In the genomic region with DNA sequence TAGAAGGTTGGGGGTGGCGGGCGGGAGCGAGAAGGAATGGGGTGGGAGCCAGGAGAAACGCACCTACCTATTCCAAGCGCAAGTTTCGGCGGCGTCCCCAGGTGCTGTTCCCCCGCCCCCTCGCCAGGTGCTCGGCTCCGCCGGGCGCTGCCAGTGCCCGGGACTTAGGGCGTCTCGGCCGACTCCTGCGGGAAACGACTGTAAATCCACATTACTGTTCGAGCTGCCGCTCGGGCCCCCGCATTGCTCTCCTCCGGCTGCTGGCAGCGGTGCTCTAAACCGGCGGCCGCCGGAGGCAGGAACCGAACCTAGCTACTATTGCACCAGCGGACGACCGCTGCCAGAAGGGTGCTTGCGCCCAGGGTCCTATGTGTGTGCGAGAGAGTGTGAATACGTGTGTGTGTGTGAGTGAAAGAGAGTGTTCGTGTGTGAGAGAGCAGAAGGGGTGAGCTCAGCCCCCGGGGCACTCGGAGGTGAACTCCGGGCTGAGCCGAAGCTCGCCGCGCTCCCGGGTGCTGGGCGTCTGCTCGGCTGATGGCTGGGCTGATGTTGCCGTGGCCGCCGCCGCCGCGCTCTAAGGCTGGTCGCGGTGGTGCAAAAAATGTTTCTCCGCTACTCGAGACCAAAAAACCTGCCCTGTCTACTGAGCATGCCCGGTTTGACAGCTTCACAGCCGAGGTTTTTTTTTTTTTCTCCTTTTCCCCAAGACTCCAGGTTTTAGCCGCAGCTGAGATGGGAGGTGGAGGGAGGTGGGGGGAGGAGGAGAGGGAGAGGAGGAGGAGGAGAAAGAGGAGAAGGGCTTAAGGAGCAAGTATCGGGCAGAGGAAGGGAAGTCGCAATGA, we compare ENCODE assay signal across 8 cellular contexts.
A peak's percentile ranks its signal among the peaks of the same experiment; 100 is the strongest.
DNase-seq lines count a peak whose midpoint lies in the region; TF ChIP-seq lines count a peak whose summit lies in the region.

No MANE protein-coding gene starts in this region.

- intact Hi-C loops in adrenal gland (cut with DNase I), result no loop called here

- DNase-seq in AG08396 (ENCODE audit: low spot score), result peak; percentile 11
- DNase-seq in Kasumi-1 (lab: John Stamatoyannopoulos, UW), result peak; percentile 33 to 49
- DNase-seq in adrenal gland, result peak; percentile 29 to 69 (median 46)
- DNase-seq in skeletal muscle cell (ENCODE audit: low read depth), result no peak
- no peak for DNase-seq in SIG-M5 treated with dmso at 0.1 percent for 504 hours (lab: John Stamatoyannopoulos, UW; ENCODE audit: unreplicated experiment)
- DNase-seq in BE2C, result no peak
- DNase-seq in middle frontal gyrus (ENCODE audit: extremely low spot score, low spot score), result no peak

- TF ChIP-seq CTCF in adrenal gland (IDR thresholded peaks at IDR 0.05) (no peak), BE2C (IDR thresholded peaks at IDR 0.05; ENCODE audit: low read depth, low read length) (no peak)

- peak; percentile 28 to 41 for TF ChIP-seq POLR2A in adrenal gland (IDR thresholded peaks at IDR 0.05)

- H3K36me3 ChIP-seq in adrenal gland (replicated peaks in 1 of 2) (no peaks in the 10 kb centered on the region), iPS-18a (ENCODE audit: control insufficient read depth, low read depth, low read length) (no peaks in the 10 kb centered on the region), BE2C (no peaks in the 10 kb centered on the region)

- H3K4me3 ChIP-seq in adrenal gland, result peak overlapping the region in 2 of 4 donors; percentile 18 to 53
- H3K4me3 ChIP-seq in iPS-18a (ENCODE audit: low read length), result peak overlapping the region; percentile 65
- peak overlapping the region; percentile 49 for H3K4me3 ChIP-seq in skeletal muscle cell (ENCODE audit: low read depth, low read length)
- H3K4me3 ChIP-seq in BE2C (ENCODE audit: low read depth, low read length), result no peak overlapping the region

- H3K4me1 ChIP-seq in adrenal gland (replicated peaks in 1 of 2) (no peaks in the 10 kb centered on the region), iPS-18a (ENCODE audit: control insufficient read depth, low read depth, low read length) (peaks cover 5% of the 10 kb centered on the region), BE2C (no peaks in the 10 kb centered on the region)

- H3K27ac ChIP-seq in adrenal gland (peak overlapping the region in 2 of 5 donors; percentile 76 to 80), iPS-18a (ENCODE audit: low read length) (no peak overlapping the region)

- H3K9me3 ChIP-seq in adrenal gland (replicated peaks in 1 of 3) (no peaks in the 10 kb centered on the region), iPS-18a (ENCODE audit: control insufficient read depth, low read depth, low read length) (no peaks in the 10 kb centered on the region), BE2C (no peaks in the 10 kb centered on the region)

- H3K27me3 ChIP-seq in adrenal gland (peaks cover 22% of the 10 kb centered on the region), iPS-18a (ENCODE audit: control insufficient read depth, insufficient read depth, low read length) (peaks cover 30% of the 10 kb centered on the region), BE2C (peaks cover 13% of the 10 kb centered on the region)

- H3K9ac ChIP-seq in iPS-18a (ENCODE audit: low read length), result no peak overlapping the region

- WGBS in adrenal gland, 4 donors, result 1 to 38% (median 16%) methylated on average over 6 to 63 of the region's 63 CpGs

Comparison
In these comparisons a context has a peak if more than half of its experiments do, and no peak if none do; other contexts are left out.
1. DNase-seq: peak in AG08396 (single experiment), Kasumi-1 (2 of 2) and adrenal gland (7 of 7); none in skeletal muscle cell (single experiment), SIG-M5 treated with dmso at 0.1 percent for 504 hours (single experiment), BE2C (single experiment) and middle frontal gyrus (single experiment).